8 cellular contexts compared by ENCODE assay signal in the genomic region with DNA sequence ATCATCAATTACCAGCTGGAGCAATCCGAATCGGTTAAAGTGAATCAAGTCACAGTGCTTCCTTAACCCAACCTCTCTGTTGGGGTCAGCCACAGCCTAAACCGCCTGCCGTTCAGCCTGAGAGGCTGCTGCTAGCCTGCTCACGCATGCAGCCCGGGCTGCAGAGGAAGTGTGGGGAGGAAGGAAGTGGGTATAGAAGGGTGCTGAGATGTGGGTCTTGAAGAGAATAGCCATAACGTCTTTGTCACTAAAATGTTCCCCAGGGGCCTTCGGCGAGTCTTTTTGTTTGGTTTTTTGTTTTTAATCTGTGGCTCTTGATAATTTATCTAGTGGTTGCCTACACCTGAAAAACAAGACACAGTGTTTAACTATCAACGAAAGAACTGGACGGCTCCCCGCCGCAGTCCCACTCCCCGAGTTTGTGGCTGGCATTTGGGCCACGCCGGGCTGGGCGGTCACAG. TPM values are rescaled to one million over a fixed set of nuclear protein-coding genes. Genes with fewer than 3 reads are reported as not detected.
DNase-seq lines count a peak whose midpoint lies in the region; ATAC-seq and TF ChIP-seq lines count a peak whose summit lies in the region.

No MANE protein-coding gene starts in this region.

- TF ChIP-seq CTCF in kidney epithelial cell (IDR thresholded peaks at IDR 0.05; ENCODE audit: insufficient read depth, low read length, poor library complexity, severe bottlenecking): no peak

- peak; percentile 16 for DNase-seq in Ammon's horn (ENCODE audit: low spot score)
- DNase-seq in T-helper 2 cell: peak; percentile 9 to 92 (median 47)
- peak; percentile 46 for DNase-seq in astrocyte of the hippocampus (ENCODE audit: low read depth, low spot score)
- no peak for DNase-seq in kidney epithelial cell (ENCODE audit: low read depth)
- peak; percentile 63 for DNase-seq in stimulated activated CD4-positive, alpha-beta T cell treated with anti-CD3 and anti-CD28 coated beads, Interleukin-4, amount 100 ng/mL, for 24 hours
- DNase-seq in OCI-M2 (lab: John Stamatoyannopoulos, UW; ENCODE audit: unreplicated experiment): no peak

- peak overlapping the region; percentile 70 for H3K4me3 ChIP-seq in kidney epithelial cell (ENCODE audit: low read depth, low read length)

- H3K36me3 ChIP-seq in kidney epithelial cell (ENCODE audit: control insufficient read depth, insufficient read depth, low read length): no peaks in the 10 kb centered on the region

- ATAC-seq in GM19397 (IDR thresholded peaks at IDR 0.05; ENCODE audit: unreplicated experiment) (peak; percentile 77), HG03457 (IDR thresholded peaks at IDR 0.05; ENCODE audit: unreplicated experiment) (peak; percentile 66)

- no peaks in the 10 kb centered on the region for H3K27me3 ChIP-seq in kidney epithelial cell (ENCODE audit: control insufficient read depth, insufficient read depth, low read length)

RNA-seq across cellular contexts. Expression of a gene that starts 0.5 kb away (rescaled TPM):
- total RNA-seq in kidney epithelial cell: 8.6 and 11.0 TPM in 2 replicates

Comparison
In these comparisons a context has a peak if more than half of its experiments do, and no peak if none do; other contexts are left out.
1. DNase-seq: peak in Ammon's horn (single experiment), T-helper 2 cell (5 of 5), astrocyte of the hippocampus (single experiment) and stimulated activated CD4-positive, alpha-beta T cell treated with anti-CD3 and anti-CD28 coated beads, Interleukin-4, amount 100 ng/mL, for 24 hours (single experiment); none in kidney epithelial cell (single experiment) and OCI-M2 (single experiment).